ENCODE assay signal across 1 cellular context in genomic region chr4:78938868-78939666, GRCh38.
A peak's percentile ranks its signal among the peaks of the same experiment; 100 is the strongest.
TF ChIP-seq lines count a peak whose summit lies in the region.

PAQR3 (minus strand) TSS chr4:78939438; CDS start chr4:78939224, 214 bp downstream.

TF ChIP-seq in GM12878, 131 proteins besides CTCF, POLR2A, EP300 and RAD21 (continued from another document and continues in another):
- TF ChIP-seq ZBTB11 (CRISPR knock-in tag; IDR thresholded peaks at IDR 0.05) (no peak), IRF4 (IDR thresholded peaks at IDR 0.05; ENCODE audit: low read depth, low read length) (no peak), MEF2A (IDR thresholded peaks at IDR 0.05; ENCODE audit: insufficient read depth, low read depth, low read length) (no peak), ZNF384 (IDR thresholded peaks at IDR 0.05; ENCODE audit: borderline replicate concordance, low read depth, low read length) (no peak), NBN (IDR thresholded peaks at IDR 0.05) (no peak), TCF12 (IDR thresholded peaks at IDR 0.05; ENCODE audit: low read depth, low read length) (no peak), USF1 (IDR thresholded peaks at IDR 0.05; ENCODE audit: borderline replicate concordance, extremely low read length, insufficient read depth, low read depth, low read length) (no peak), RCOR1 (conservative IDR thresholded peaks at IDR 0.05; ENCODE audit: low read depth, low read length) (no peak), KDM1A (IDR thresholded peaks at IDR 0.05; ENCODE audit: borderline replicate concordance) (no peak), BCL3 (IDR thresholded peaks at IDR 0.05; ENCODE audit: borderline replicate concordance, insufficient read depth, low read depth, low read length, poor library complexity, severe bottlenecking) (no peak), RELB (IDR thresholded peaks at IDR 0.05; ENCODE audit: low read depth) (no peak), ZBTB33 (IDR thresholded peaks at IDR 0.05) (no peak), RBBP5 (conservative IDR thresholded peaks at IDR 0.05) (no peak), BCL11A (IDR thresholded peaks at IDR 0.05; ENCODE audit: low read depth, low read length) (0 out of 2 replicates have a peak, but pooled peaks have one; percentile 4), MLLT1 (IDR thresholded peaks at IDR 0.05) (no peak), GABPA (IDR thresholded peaks at IDR 0.05; ENCODE audit: low read depth) (no peak), ATF3 (IDR thresholded peaks at IDR 0.05; ENCODE audit: borderline replicate concordance, extremely low read depth, low read depth, low read length) (no peak), IRF3 (IDR thresholded peaks at IDR 0.05) (no peak), NRF1 (conservative IDR thresholded peaks at IDR 0.05; ENCODE audit: low read depth, low read length) (peak; percentile 33; the same call in 1 of the 2 replicates), IKZF1 (conservative IDR thresholded peaks at IDR 0.05) (peak; percentile 86), YBX1 (IDR thresholded peaks at IDR 0.05) (no peak), MTA2 (IDR thresholded peaks at IDR 0.05; ENCODE audit: low read depth) (no peak), WRNIP1 (IDR thresholded peaks at IDR 0.05; ENCODE audit: borderline replicate concordance, low read depth, low read length) (no peak), IRF5 (IDR thresholded peaks at IDR 0.05; ENCODE audit: borderline replicate concordance) (no peak), MAX (IDR thresholded peaks at IDR 0.05; ENCODE audit: low read depth, low read length) (no peak), POLR2AphosphoS2 (IDR thresholded peaks at IDR 0.05; ENCODE audit: low read depth, low read length) (no peak), SIN3A (IDR thresholded peaks at IDR 0.05; ENCODE audit: low read depth, low read length) (no peak), DPF2 (IDR thresholded peaks at IDR 0.05) (peak; percentile 79; the same call in 1 of the 2 replicates), SRF (IDR thresholded peaks at IDR 0.05; ENCODE audit: low read depth in 2 of 2, low read length in 2 of 2) (0 out of 4 replicates have a peak, but pooled peaks of 1 of the 2 experiments have one; percentile 34), YY1 (IDR thresholded peaks at IDR 0.05; ENCODE audit: low read depth, low read length) (no peak), ASH2L (IDR thresholded peaks at IDR 0.05; ENCODE audit: borderline replicate concordance, low read depth) (no peak), SKIL (IDR thresholded peaks at IDR 0.05; ENCODE audit: low read depth, poor library complexity, severe bottlenecking) (no peak), ELK1 (IDR thresholded peaks at IDR 0.05; ENCODE audit: low read depth, low read length) (no peak), BMI1 (IDR thresholded peaks at IDR 0.05; ENCODE audit: borderline replicate concordance) (no peak), KAT2A (conservative IDR thresholded peaks at IDR 0.05; ENCODE audit: control insufficient read depth, low read depth, low read length) (no peak), CREB1 (IDR thresholded peaks at IDR 0.05; ENCODE audit: low read depth) (peak; percentile 84), SUZ12 (IDR thresholded peaks at IDR 0.05; ENCODE audit: unreplicated experiment) (no peak), CBX5 (IDR thresholded peaks at IDR 0.05; ENCODE audit: low read depth) (no peak), SP1 (IDR thresholded peaks at IDR 0.05; ENCODE audit: low read depth, low read length) (no peak), ZNF217 (IDR thresholded peaks at IDR 0.05) (0 out of 2 replicates have a peak, but pooled peaks have one; percentile 58), TCF3 (IDR thresholded peaks at IDR 0.05; ENCODE audit: borderline replicate concordance, insufficient read depth, low read depth, low read length) (no peak), BRCA1 (IDR thresholded peaks at IDR 0.05; ENCODE audit: low read depth, low read length) (no peak), SPI1 (IDR thresholded peaks at IDR 0.05; ENCODE audit: borderline replicate concordance, insufficient read depth, low read depth, low read length) (no peak), SREBF1 (IDR thresholded peaks at IDR 0.05; ENCODE audit: low read length) (no peak)
